1 cellular context compared by ENCODE assay signal in the genomic region with DNA sequence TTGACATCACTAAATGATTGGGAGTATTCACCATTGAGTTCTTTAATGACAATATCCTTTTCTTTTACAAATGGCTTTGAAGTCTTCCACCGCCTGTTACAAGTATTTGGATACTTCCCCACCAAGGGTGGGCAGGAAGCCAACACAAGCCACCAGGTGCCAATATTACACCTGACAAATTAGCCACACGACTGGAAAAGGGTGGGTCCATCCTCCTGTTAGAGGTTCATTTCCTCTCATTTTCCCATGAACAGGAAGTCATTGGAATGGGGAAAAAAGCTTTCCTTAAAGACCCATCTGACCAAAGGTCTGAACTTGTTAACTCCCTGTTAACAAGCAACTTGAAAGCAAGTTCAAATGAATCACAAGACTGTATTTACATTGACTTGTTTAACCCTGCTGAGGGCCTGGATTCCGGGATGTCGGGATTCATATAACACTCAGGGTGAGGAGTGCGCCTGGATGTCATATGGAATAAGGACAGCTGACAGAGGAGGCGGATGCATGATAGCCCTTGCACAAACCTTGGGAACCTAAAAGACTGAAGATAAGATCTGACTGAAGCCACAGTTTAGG.
TF ChIP-seq lines count a peak whose summit lies in the region.

No MANE protein-coding gene starts in this region.

TF ChIP-seq in HepG2, 621 proteins besides CTCF, POLR2A, EP300 and RAD21 (continues in another document):
- TF ChIP-seq TBP (CRISPR knock-in tag; IDR thresholded peaks at IDR 0.05) (no peak), ZNF354B (CRISPR knock-in tag; IDR thresholded peaks at IDR 0.05) (no peak), RARA (CRISPR knock-in tag; IDR thresholded peaks at IDR 0.05) (peak; percentile 47; the same call in 1 of the 2 replicates), TCF7 (IDR thresholded peaks at IDR 0.05; ENCODE audit: low read depth) (peak; percentile 58; the same call in 1 of the 2 replicates), ZNF772 (CRISPR knock-in tag; IDR thresholded peaks at IDR 0.05) (no peak), ZNF652 (CRISPR knock-in tag; IDR thresholded peaks at IDR 0.05; ENCODE audit: borderline replicate concordance, low read depth) (no peak), FOSL2 (CRISPR knock-in tag; IDR thresholded peaks at IDR 0.05) (peak; percentile 29; the same call in 1 of the 2 replicates), NAIF1 (CRISPR knock-in tag; IDR thresholded peaks at IDR 0.05; ENCODE audit: borderline replicate concordance) (no peak), ZNF260 (CRISPR knock-in tag; IDR thresholded peaks at IDR 0.05; ENCODE audit: borderline replicate concordance, low read depth) (no peak), KLF11 (CRISPR knock-in tag; IDR thresholded peaks at IDR 0.05) (no peak), FOXA3 (CRISPR knock-in tag; IDR thresholded peaks at IDR 0.05) (0 out of 2 replicates have a peak, but pooled peaks have one; percentile 17), CREB1 (IDR thresholded peaks at IDR 0.05) (no peak), CREB1 (CRISPR knock-in tag; IDR thresholded peaks at IDR 0.05) (no peak), MAFG (CRISPR knock-in tag; IDR thresholded peaks at IDR 0.05) (no peak), KDM2A (CRISPR knock-in tag; IDR thresholded peaks at IDR 0.05; ENCODE audit: borderline replicate concordance, low read depth) (no peak), SYNCRIP (IDR thresholded peaks at IDR 0.05; ENCODE audit: insufficient read depth, low read depth, low read length) (no peak), POGZ (CRISPR knock-in tag; IDR thresholded peaks at IDR 0.05) (0 out of 2 replicates have a peak, but pooled peaks have one; percentile 25), IRF2 (CRISPR knock-in tag; IDR thresholded peaks at IDR 0.05) (no peak), ETV5 (CRISPR knock-in tag; IDR thresholded peaks at IDR 0.05; ENCODE audit: borderline replicate concordance) (peak; percentile 11; the same call in 1 of the 2 replicates), ZNF333 (CRISPR knock-in tag; IDR thresholded peaks at IDR 0.05; ENCODE audit: borderline replicate concordance) (no peak), ZNF761 (CRISPR knock-in tag; conservative IDR thresholded peaks at IDR 0.05) (no peak), MTA1 (CRISPR knock-in tag; IDR thresholded peaks at IDR 0.05; ENCODE audit: borderline replicate concordance) (no peak), ZNF235 (CRISPR knock-in tag; IDR thresholded peaks at IDR 0.05; ENCODE audit: borderline replicate concordance) (no peak), ISL2 (CRISPR knock-in tag; IDR thresholded peaks at IDR 0.05) (no peak), CREM (IDR thresholded peaks at IDR 0.05) (peak; percentile 31; the same call in 1 of the 2 replicates), CREM (CRISPR knock-in tag; IDR thresholded peaks at IDR 0.05) (no peak), ZNF207 (IDR thresholded peaks at IDR 0.05; ENCODE audit: borderline replicate concordance) (no peak), HNF4G (IDR thresholded peaks at IDR 0.05; ENCODE audit: borderline replicate concordance, low read depth, low read length) (peak; percentile 11; the same call in 1 of the 2 replicates), HNF4G (CRISPR knock-in tag; IDR thresholded peaks at IDR 0.05; ENCODE audit: borderline replicate concordance, low read depth) (no peak), NCOA2 (CRISPR knock-in tag; IDR thresholded peaks at IDR 0.05) (peak; percentile 25; the same call in 1 of the 2 replicates)
- TF ChIP-seq, protein P1, sequence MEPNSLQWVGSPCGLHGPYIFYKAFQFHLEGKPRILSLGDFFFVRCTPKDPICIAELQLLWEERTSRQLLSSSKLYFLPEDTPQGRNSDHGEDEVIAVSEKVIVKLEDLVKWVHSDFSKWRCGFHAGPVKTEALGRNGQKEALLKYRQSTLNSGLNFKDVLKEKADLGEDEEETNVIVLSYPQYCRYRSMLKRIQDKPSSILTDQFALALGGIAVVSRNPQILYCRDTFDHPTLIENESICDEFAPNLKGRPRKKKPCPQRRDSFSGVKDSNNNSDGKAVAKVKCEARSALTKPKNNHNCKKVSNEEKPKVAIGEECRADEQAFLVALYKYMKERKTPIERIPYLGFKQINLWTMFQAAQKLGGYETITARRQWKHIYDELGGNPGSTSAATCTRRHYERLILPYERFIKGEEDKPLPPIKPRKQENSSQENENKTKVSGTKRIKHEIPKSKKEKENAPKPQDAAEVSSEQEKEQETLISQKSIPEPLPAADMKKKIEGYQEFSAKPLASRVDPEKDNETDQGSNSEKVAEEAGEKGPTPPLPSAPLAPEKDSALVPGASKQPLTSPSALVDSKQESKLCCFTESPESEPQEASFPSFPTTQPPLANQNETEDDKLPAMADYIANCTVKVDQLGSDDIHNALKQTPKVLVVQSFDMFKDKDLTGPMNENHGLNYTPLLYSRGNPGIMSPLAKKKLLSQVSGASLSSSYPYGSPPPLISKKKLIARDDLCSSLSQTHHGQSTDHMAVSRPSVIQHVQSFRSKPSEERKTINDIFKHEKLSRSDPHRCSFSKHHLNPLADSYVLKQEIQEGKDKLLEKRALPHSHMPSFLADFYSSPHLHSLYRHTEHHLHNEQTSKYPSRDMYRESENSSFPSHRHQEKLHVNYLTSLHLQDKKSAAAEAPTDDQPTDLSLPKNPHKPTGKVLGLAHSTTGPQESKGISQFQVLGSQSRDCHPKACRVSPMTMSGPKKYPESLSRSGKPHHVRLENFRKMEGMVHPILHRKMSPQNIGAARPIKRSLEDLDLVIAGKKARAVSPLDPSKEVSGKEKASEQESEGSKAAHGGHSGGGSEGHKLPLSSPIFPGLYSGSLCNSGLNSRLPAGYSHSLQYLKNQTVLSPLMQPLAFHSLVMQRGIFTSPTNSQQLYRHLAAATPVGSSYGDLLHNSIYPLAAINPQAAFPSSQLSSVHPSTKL (CRISPR knock-in tag; IDR thresholded peaks at IDR 0.05): 0 out of 2 replicates have a peak, but pooled peaks have one; percentile 11
- TF ChIP-seq, protein P2, sequence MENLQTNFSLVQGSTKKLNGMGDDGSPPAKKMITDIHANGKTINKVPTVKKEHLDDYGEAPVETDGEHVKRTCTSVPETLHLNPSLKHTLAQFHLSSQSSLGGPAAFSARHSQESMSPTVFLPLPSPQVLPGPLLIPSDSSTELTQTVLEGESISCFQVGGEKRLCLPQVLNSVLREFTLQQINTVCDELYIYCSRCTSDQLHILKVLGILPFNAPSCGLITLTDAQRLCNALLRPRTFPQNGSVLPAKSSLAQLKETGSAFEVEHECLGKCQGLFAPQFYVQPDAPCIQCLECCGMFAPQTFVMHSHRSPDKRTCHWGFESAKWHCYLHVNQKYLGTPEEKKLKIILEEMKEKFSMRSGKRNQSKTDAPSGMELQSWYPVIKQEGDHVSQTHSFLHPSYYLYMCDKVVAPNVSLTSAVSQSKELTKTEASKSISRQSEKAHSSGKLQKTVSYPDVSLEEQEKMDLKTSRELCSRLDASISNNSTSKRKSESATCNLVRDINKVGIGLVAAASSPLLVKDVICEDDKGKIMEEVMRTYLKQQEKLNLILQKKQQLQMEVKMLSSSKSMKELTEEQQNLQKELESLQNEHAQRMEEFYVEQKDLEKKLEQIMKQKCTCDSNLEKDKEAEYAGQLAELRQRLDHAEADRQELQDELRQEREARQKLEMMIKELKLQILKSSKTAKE (CRISPR knock-in tag; IDR thresholded peaks at IDR 0.05; ENCODE audit: borderline replicate concordance): no peak
- TF ChIP-seq, protein P3, sequence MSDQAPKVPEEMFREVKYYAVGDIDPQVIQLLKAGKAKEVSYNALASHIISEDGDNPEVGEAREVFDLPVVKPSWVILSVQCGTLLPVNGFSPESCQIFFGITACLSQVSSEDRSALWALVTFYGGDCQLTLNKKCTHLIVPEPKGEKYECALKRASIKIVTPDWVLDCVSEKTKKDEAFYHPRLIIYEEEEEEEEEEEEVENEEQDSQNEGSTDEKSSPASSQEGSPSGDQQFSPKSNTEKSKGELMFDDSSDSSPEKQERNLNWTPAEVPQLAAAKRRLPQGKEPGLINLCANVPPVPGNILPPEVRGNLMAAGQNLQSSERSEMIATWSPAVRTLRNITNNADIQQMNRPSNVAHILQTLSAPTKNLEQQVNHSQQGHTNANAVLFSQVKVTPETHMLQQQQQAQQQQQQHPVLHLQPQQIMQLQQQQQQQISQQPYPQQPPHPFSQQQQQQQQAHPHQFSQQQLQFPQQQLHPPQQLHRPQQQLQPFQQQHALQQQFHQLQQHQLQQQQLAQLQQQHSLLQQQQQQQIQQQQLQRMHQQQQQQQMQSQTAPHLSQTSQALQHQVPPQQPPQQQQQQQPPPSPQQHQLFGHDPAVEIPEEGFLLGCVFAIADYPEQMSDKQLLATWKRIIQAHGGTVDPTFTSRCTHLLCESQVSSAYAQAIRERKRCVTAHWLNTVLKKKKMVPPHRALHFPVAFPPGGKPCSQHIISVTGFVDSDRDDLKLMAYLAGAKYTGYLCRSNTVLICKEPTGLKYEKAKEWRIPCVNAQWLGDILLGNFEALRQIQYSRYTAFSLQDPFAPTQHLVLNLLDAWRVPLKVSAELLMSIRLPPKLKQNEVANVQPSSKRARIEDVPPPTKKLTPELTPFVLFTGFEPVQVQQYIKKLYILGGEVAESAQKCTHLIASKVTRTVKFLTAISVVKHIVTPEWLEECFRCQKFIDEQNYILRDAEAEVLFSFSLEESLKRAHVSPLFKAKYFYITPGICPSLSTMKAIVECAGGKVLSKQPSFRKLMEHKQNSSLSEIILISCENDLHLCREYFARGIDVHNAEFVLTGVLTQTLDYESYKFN (CRISPR knock-in tag; conservative IDR thresholded peaks at IDR 0.05): no peak
- TF ChIP-seq, protein P4, sequence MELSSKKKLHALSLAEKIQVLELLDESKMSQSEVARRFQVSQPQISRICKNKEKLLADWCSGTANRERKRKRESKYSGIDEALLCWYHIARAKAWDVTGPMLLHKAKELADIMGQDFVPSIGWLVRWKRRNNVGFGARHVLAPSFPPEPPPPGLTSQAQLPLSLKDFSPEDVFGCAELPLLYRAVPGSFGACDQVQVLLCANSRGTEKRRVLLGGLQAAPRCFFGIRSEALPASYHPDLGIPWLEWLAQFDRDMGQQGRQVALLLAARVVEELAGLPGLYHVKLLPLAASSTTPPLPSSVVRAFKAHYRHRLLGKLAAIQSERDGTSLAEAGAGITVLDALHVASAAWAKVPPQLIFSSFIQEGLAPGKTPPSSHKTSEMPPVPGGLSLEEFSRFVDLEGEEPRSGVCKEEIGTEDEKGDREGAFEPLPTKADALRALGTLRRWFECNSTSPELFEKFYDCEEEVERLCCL (CRISPR knock-in tag; IDR thresholded peaks at IDR 0.05; ENCODE audit: borderline replicate concordance): no peak
- TF ChIP-seq, protein P5, sequence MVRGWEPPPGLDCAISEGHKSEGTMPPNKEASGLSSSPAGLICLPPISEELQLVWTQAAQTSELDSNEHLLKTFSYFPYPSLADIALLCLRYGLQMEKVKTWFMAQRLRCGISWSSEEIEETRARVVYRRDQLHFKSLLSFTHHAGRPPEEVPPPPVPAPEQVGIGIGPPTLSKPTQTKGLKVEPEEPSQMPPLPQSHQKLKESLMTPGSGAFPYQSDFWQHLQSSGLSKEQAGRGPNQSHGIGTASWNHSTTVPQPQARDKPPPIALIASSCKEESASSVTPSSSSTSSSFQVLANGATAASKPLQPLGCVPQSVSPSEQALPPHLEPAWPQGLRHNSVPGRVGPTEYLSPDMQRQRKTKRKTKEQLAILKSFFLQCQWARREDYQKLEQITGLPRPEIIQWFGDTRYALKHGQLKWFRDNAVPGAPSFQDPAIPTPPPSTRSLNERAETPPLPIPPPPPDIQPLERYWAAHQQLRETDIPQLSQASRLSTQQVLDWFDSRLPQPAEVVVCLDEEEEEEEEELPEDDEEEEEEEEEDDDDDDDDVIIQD (CRISPR knock-in tag; IDR thresholded peaks at IDR 0.05; ENCODE audit: low read depth): 0 out of 2 replicates have a peak, but pooled peaks have one; percentile 83
- TF ChIP-seq, protein P6, sequence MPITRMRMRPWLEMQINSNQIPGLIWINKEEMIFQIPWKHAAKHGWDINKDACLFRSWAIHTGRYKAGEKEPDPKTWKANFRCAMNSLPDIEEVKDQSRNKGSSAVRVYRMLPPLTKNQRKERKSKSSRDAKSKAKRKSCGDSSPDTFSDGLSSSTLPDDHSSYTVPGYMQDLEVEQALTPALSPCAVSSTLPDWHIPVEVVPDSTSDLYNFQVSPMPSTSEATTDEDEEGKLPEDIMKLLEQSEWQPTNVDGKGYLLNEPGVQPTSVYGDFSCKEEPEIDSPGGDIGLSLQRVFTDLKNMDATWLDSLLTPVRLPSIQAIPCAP (CRISPR knock-in tag; IDR thresholded peaks at IDR 0.05; ENCODE audit: low read depth): no peak
- TF ChIP-seq, protein P7, sequence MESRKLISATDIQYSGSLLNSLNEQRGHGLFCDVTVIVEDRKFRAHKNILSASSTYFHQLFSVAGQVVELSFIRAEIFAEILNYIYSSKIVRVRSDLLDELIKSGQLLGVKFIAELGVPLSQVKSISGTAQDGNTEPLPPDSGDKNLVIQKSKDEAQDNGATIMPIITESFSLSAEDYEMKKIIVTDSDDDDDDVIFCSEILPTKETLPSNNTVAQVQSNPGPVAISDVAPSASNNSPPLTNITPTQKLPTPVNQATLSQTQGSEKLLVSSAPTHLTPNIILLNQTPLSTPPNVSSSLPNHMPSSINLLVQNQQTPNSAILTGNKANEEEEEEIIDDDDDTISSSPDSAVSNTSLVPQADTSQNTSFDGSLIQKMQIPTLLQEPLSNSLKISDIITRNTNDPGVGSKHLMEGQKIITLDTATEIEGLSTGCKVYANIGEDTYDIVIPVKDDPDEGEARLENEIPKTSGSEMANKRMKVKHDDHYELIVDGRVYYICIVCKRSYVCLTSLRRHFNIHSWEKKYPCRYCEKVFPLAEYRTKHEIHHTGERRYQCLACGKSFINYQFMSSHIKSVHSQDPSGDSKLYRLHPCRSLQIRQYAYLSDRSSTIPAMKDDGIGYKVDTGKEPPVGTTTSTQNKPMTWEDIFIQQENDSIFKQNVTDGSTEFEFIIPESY (CRISPR knock-in tag; IDR thresholded peaks at IDR 0.05): peak; percentile 9; the same call in 1 of the 2 replicates
